Comparison of ENCODE assay signal across 14 cellular contexts in the genomic region with DNA sequence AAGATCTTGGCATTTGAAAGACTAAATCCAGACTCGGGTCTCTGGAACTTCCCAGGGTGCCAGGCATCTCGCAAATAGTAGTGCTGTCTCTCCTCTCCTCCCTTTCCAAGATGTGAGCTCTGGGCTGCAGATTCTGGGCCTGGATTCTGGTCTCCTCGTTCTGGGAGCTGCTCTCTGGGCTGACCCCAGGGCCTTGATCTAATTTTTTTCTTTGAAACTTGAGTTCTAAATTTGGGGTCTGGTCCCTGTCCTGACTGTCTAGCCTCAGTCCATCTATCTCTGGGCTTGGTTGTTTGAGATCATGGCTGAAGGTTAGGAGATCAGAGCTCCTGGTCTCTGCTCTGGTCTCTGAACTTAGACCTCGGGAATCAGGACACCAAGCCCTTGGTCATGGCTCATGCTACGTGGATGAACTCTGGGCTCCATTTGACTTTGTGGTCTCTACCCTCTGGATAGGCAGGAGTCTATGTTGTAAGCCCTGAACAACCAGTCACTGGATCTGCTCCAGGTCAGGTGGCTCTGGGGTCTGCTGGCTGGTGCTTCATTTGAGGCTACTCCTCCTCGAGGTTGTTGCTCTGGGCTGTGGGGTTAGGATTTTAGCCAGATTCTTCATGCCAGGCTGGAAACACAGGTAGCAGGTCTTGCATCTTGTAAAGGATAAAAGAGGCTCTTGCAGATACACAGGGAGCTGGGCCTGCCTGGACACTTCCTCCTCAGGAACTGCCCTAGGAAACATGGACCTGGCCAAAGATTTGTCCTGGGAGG. TPM values are rescaled to one million over a fixed set of nuclear protein-coding genes. Genes with fewer than 3 reads are reported as not detected.
A peak's percentile ranks its signal among the peaks of the same experiment; 100 is the strongest.
DNase-seq lines count a peak whose midpoint lies in the region; ATAC-seq and TF ChIP-seq lines count a peak whose summit lies in the region.
"Had no signal": no experiment of that assay in that cellular context is flagged by ENCODE, and none has a peak within 500 bp of the region (broad histone marks: within the 10 kb centered on the region; RNA-seq: fewer than 3 reads in every experiment).

No MANE protein-coding gene starts in this region.

- no peak overlapping the region for H3K4me3 ChIP-seq in OCI-LY7 (ENCODE audit: low read depth, low read length, poor library complexity, severe bottlenecking)
- H3K4me3 ChIP-seq: tibial artery had no signal

- no peaks in the 10 kb centered on the region for H3K36me3 ChIP-seq in OCI-LY7 (ENCODE audit: insufficient read depth, low read length)
- H3K36me3 ChIP-seq: tibial artery had no signal

- no peaks in the 10 kb centered on the region for H4K20me1 ChIP-seq in OCI-LY7 (ENCODE audit: insufficient read depth, low read length)

- TF ChIP-seq CTCF in C4-2B (conservative IDR thresholded peaks at IDR 0.05) (peak; percentile 64), OCI-LY7 (conservative IDR thresholded peaks at IDR 0.05; ENCODE audit: low read length) (no peak; the same call in 1 of the 2 replicates)

- H3K9me3 ChIP-seq in OCI-LY7 (ENCODE audit: low read length), result no peaks in the 10 kb centered on the region
- H3K9me3 ChIP-seq: tibial artery had no signal

- intact Hi-C loops in OCI-LY7 (cut with micrococcal nuclease; ENCODE audit: unreplicated experiment), result loop anchor here (1.0 kb wide), 2 partner anchors 39 to 136 kb away; no protein-coding TSS in a partner anchor

- BruUV-seq in OCI-LY7 (replicated peaks; lab: Mats Ljungman, UMichigan), result no TSS peak

- POLR2A ChIA-PET in OCI-LY7 (lab: Charles Lee), result no interaction called here

- DNase-seq in OCI-LY7 (ENCODE audit: low spot score), result no peak
- DNase-seq in activated CD4-positive, alpha-beta T cell treated with anti-CD3 and anti-CD28 coated beads, Interleukin-2, amount 50 U/mL, for 1 hour, result no peak
- DNase-seq in T-helper 2 cell, result no peak
- DNase-seq in amniotic stem cell (lab: John Stamatoyannopoulos, UW), result no peak
- no peak for DNase-seq in NCI-H2227 (lab: John Stamatoyannopoulos, UW; ENCODE audit: unreplicated experiment)
- DNase-seq: NCI-H446 treated with DMSO at 0.1 percent for 48 hours had no signal

- peak overlapping the region; percentile 55; the same call in 1 of the 2 replicates for H2AFZ ChIP-seq in OCI-LY7 (ENCODE audit: low read length)

- H3K4me1 ChIP-seq in OCI-LY7 (ENCODE audit: insufficient read depth, low read length, poor library complexity, severe bottlenecking), result no peaks in the 10 kb centered on the region
- H3K4me1 ChIP-seq: tibial artery had no signal

- CTCF ChIA-PET in OCI-LY7 (lab: Charles Lee; ENCODE audit: unreplicated experiment), result interaction anchor here (0.5 kb wide), 1 partner anchor 40 kb away, joined by 3 read pairs; no protein-coding TSS in a partner anchor

- H3K9me2 ChIP-seq in OCI-LY7 (ENCODE audit: insufficient read depth, low read length), result no peaks in the 10 kb centered on the region

- peak; percentile 33 for ATAC-seq in GM19395 (IDR thresholded peaks at IDR 0.05; ENCODE audit: unreplicated experiment)
- ATAC-seq in HG02642 (IDR thresholded peaks at IDR 0.05; ENCODE audit: poor library complexity, unreplicated experiment), result peak; percentile 28
- ATAC-seq: naive thymus-derived CD8-positive, alpha-beta T cell had no signal

- H3K4me2 ChIP-seq in OCI-LY7 (ENCODE audit: low read length), result no peak overlapping the region

- no peaks in the 10 kb centered on the region for H3K79me2 ChIP-seq in OCI-LY7 (ENCODE audit: insufficient read depth, low read depth, low read length)

- H3K27ac ChIP-seq in C4-2B (no peak overlapping the region), OCI-LY7 (ENCODE audit: low read depth, low read length, poor library complexity, severe bottlenecking) (no peak overlapping the region)
- H3K27ac ChIP-seq: tibial artery had no signal

RNA-seq across cellular contexts. Expression of a gene that starts 8.0 kb away (rescaled TPM):
- total RNA-seq in OCI-LY7 (2014; rRNA removed; shearing (Covaris generic)), result not detected in 2 replicates
- total RNA-seq in OCI-LY7 (2022), result not detected in 2 replicates
- total RNA-seq: activated CD4-positive, alpha-beta T cell treated with anti-CD3 and anti-CD28 coated beads, Interleukin-2, amount 10 ng/mL, durations not matched to agents 24 days and 14 days; activated T-helper 17 cell treated with anti-CD3 and anti-CD28 coated beads, Interleukin-2, amount 50 U/mL, for 72 hours; lower leg skin; naive thymus-derived CD8-positive, alpha-beta T cell had no signal
